28 cellular contexts compared by ENCODE assay signal in genomic region chr5:8580298-8580697, GRCh38.
"Had no signal": no experiment of that assay in that cellular context is flagged by ENCODE, and none has a peak within 500 bp of the region (broad histone marks: within the 10 kb centered on the region; RNA-seq: fewer than 3 reads in every experiment).

No MANE protein-coding gene starts in this region.

- H3K79me2 ChIP-seq: parathyroid adenoma had no signal

- H3K4me3 ChIP-seq: neural progenitor cell, ovary, psoas muscle, right lobe of liver, sigmoid colon, stomach, thoracic aorta, thyroid gland, tibial nerve, upper lobe of right lung, uterus had no signal

- H2AFZ ChIP-seq: neural progenitor cell, parathyroid adenoma had no signal

- H3K27me3 ChIP-seq: neural progenitor cell, ovary, right lobe of liver, sigmoid colon, stomach, thyroid gland, tibial nerve, upper lobe of right lung, uterus had no signal

- H3K9ac ChIP-seq: neural progenitor cell, parathyroid adenoma had no signal

- H3K9me3 ChIP-seq: ovary, psoas muscle, right lobe of liver, sigmoid colon, stomach, thoracic aorta, thyroid gland, tibial nerve, upper lobe of right lung, uterus had no signal

- H3K4me1 ChIP-seq: neural progenitor cell, parathyroid adenoma, psoas muscle, right lobe of liver, sigmoid colon, stomach, thyroid gland, tibial nerve, upper lobe of right lung, uterus had no signal

- H3K27me3 Mint-ChIP-seq: progenitor cell of endocrine pancreas; stimulated activated naive CD8-positive, alpha-beta T cell treated with anti-CD3 and anti-CD28 coated beads, Interleukin-15, Interleukin-2, amounts not matched to agents 100 ng/mL and 50 ng/mL, for 24 hours had no signal

- H3K9me3 Mint-ChIP-seq: nephron, neural progenitor cell, type B pancreatic cell had no signal

- FAIRE-seq: small intestine had no signal

- H3K4me1 Mint-ChIP-seq: naive thymus-derived CD4-positive, alpha-beta T cell; natural killer cell; nephron; neural progenitor cell; stimulated activated effector memory CD8-positive, alpha-beta T cell treated with anti-CD3 and anti-CD28 coated beads, Interleukin-12 subunit alpha, Interleukin-12 subunit beta, amount 100 ng/mL, for 72 hours had no signal

- DNase-seq: naive thymus-derived CD4-positive, alpha-beta T cell; natural killer cell; occipital lobe; ovary; posterior cingulate gyrus; psoas muscle; right lobe of liver; sigmoid colon; small intestine; stimulated activated CD4-positive, alpha-beta T cell treated with anti-CD3 and anti-CD28 coated beads, Interleukin-15, amount 100 ng/mL, for 24 hours; stimulated activated CD4-positive, alpha-beta T cell treated with anti-CD3 and anti-CD28 coated beads, Interleukin-2, amount 100 ng/mL, for 24 hours; stimulated activated CD4-positive, alpha-beta T cell treated with anti-CD3 and anti-CD28 coated beads, Interleukin-2, amount 100 ng/mL, for 48 hours; stimulated activated CD4-positive, alpha-beta T cell treated with anti-CD3 and anti-CD28 coated beads, Interleukin-4, amount 100 ng/mL, for 24 hours; stimulated activated naive CD4-positive, alpha-beta T cell treated with Interleukin-2 at 50 U/mL for 16 hours; stomach; thyroid gland; upper lobe of right lung; uterus had no signal

- ATAC-seq: naive thymus-derived CD4-positive, alpha-beta T cell; natural killer cell; psoas muscle; right cardiac atrium; stimulated activated effector memory CD8-positive, alpha-beta T cell treated with anti-CD3 and anti-CD28 coated beads, Interleukin-12 subunit alpha, Interleukin-12 subunit beta, amount 100 ng/mL, for 72 hours; upper lobe of right lung had no signal

- H3K4me3 Mint-ChIP-seq: naive thymus-derived CD4-positive, alpha-beta T cell; natural killer cell; nephron; neural progenitor cell; stimulated activated effector memory CD8-positive, alpha-beta T cell treated with anti-CD3 and anti-CD28 coated beads, Interleukin-12 subunit alpha, Interleukin-12 subunit beta, amount 100 ng/mL, for 72 hours; stimulated activated naive CD8-positive, alpha-beta T cell treated with anti-CD3 and anti-CD28 coated beads, Interleukin-15, Interleukin-2, amounts not matched to agents 100 ng/mL and 50 ng/mL, for 24 hours; type B pancreatic cell had no signal

- H3K4me2 ChIP-seq: neural progenitor cell had no signal

- H3K27ac ChIP-seq: neural progenitor cell, ovary, parathyroid adenoma, psoas muscle, right lobe of liver, sigmoid colon, stomach, thoracic aorta, thyroid gland, tibial nerve, upper lobe of right lung, uterus had no signal

- H3K36me3 ChIP-seq: neural progenitor cell, ovary, right lobe of liver, sigmoid colon, stomach, thoracic aorta, thyroid gland, tibial nerve, upper lobe of right lung, uterus had no signal

- H3K27ac Mint-ChIP-seq: naive thymus-derived CD4-positive, alpha-beta T cell; natural killer cell; nephron; neural progenitor cell; progenitor cell of endocrine pancreas; stimulated activated effector memory CD8-positive, alpha-beta T cell treated with anti-CD3 and anti-CD28 coated beads, Interleukin-12 subunit alpha, Interleukin-12 subunit beta, amount 100 ng/mL, for 72 hours; stimulated activated naive CD8-positive, alpha-beta T cell treated with anti-CD3 and anti-CD28 coated beads, Interleukin-15, Interleukin-2, amounts not matched to agents 100 ng/mL and 50 ng/mL, for 24 hours; type B pancreatic cell had no signal

- H3K36me3 Mint-ChIP-seq: naive thymus-derived CD4-positive, alpha-beta T cell; neural progenitor cell; stimulated activated effector memory CD8-positive, alpha-beta T cell treated with anti-CD3 and anti-CD28 coated beads, Interleukin-12 subunit alpha, Interleukin-12 subunit beta, amount 100 ng/mL, for 72 hours; type B pancreatic cell had no signal
